ENCODE assay signal across 8 cellular contexts in the genomic region with DNA sequence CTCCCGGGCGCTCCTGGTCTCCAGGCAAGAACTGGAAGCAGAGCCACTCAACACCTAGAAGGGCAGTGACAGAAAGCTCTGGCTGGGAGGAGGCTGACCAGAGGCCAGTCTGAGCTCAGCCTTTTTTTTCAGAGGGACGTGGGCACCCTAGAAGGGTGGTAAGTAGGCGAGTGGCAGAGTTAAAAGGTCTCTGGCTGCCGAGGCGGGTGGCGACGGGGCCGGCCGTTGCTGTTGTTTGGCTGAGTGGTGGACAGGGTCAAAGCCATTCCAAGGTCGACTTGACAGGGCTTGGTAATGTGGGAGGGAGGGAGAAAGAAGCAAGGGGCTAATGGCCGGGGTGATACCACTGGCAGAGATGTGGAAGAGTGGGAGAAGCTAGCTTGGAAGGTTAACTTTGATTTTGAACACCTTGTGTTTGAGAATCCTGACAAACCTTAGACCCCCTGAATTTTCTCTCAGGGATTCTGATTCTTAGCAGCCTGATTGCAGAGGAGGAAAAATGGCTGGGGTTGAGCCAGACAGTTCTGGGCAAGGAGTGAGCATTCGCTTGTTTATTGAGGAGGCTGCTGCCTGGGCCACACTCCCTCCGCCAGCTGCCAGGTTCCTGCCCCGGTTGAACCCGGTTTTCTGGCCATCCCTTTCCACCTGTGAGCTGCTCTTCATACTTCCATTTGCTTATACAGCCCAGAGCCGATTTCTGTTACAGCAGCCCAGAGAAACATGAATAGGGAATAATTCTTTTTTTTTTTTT. TPM values are rescaled to one million over a fixed set of nuclear protein-coding genes. Genes with fewer than 3 reads are reported as not detected.
DNase-seq lines count a peak whose midpoint lies in the region; ATAC-seq and TF ChIP-seq lines count a peak whose summit lies in the region.

No MANE protein-coding gene starts in this region.

- peak overlapping the region; percentile 57 for H3K4me3 ChIP-seq in CD8-positive, alpha-beta T cell (ENCODE audit: low read depth, low read length)
- H3K4me3 ChIP-seq in OCI-LY7 (ENCODE audit: low read depth, low read length, poor library complexity, severe bottlenecking) (peak overlapping the region; percentile 66), epithelial cell of esophagus (ENCODE audit: low read length) (peak overlapping the region; percentile 66), neural cell (ENCODE audit: low read length) (peak overlapping the region; percentile 70)

- peak overlapping the region; percentile 46; the same call in 1 of the 2 replicates for H2AFZ ChIP-seq in OCI-LY7 (ENCODE audit: low read length)
- peak overlapping the region; percentile 8 for H2AFZ ChIP-seq in neural cell (ENCODE audit: low read depth, low read length)

- no peak overlapping the region for H3K27ac ChIP-seq in CD8-positive, alpha-beta T cell (ENCODE audit: low read depth, low read length)
- H3K27ac ChIP-seq in OCI-LY7 (ENCODE audit: low read depth, low read length, poor library complexity, severe bottlenecking) (no peak overlapping the region), neural cell (ENCODE audit: low read length) (peak overlapping the region; percentile 74)

- DNase-seq in CD8-positive, alpha-beta T cell: peak in 1 of 7 experiments; percentile 17
- DNase-seq in OCI-LY7 (ENCODE audit: low spot score) (no peak), epithelial cell of esophagus (ENCODE audit: low read depth) (no peak), NCI-H2081 treated with DMSO at 0.1 percent for 48 hours (lab: John Stamatoyannopoulos, UW) (no peak), A172 (ENCODE audit: low spot score) (no peak)
- no peak for DNase-seq in effector CD8-positive, alpha-beta T cell (lab: John Stamatoyannopoulos, UW)

- no peaks in the 10 kb centered on the region for H3K9me3 ChIP-seq in CD8-positive, alpha-beta T cell (ENCODE audit: low read length)
- no peaks in the 10 kb centered on the region for H3K9me3 ChIP-seq in OCI-LY7 (ENCODE audit: low read length)
- H3K9me3 ChIP-seq in neural cell (ENCODE audit: low read length): no peaks in the 10 kb centered on the region

- CTCF ChIA-PET in CD8-positive, alpha-beta T cell (lab: Charles Lee): interaction anchor here (0.6 to 4.4 kb wide), 18 partner anchors 9 to 320 kb away, joined by 3 to 35 read pairs (median 4); a partner anchor contains a TSS
- CTCF ChIA-PET in OCI-LY7 (lab: Charles Lee; ENCODE audit: unreplicated experiment): interaction anchor here (0.7 to 0.9 kb wide), 3 partner anchors 12 to 22 kb away, joined by 3 to 5 read pairs (median 3); no protein-coding TSS in a partner anchor

- peak overlapping the region; percentile 74 for H3K9ac ChIP-seq in neural cell (ENCODE audit: low read length)

- intact Hi-C loops in CD8-positive, alpha-beta T cell (cut with DNase I, micrococcal nuclease): loop anchor here (1.0 to 2.0 kb wide), 7 partner anchors 19 to 65 kb away; a partner anchor contains a TSS
- intact Hi-C loops in OCI-LY7 (cut with micrococcal nuclease; ENCODE audit: unreplicated experiment): loop anchor here (2.0 kb wide), 1 partner anchor 37 kb away; no protein-coding TSS in a partner anchor

- TF ChIP-seq CTCF in CD8-positive, alpha-beta T cell (IDR thresholded peaks at IDR 0.05): no peak
- no peak for TF ChIP-seq CTCF in OCI-LY7 (conservative IDR thresholded peaks at IDR 0.05; ENCODE audit: low read length)
- no peak for TF ChIP-seq CTCF in epithelial cell of esophagus (IDR thresholded peaks at IDR 0.05; ENCODE audit: insufficient read depth, low read depth, low read length, missing control alignments)
- no peak for TF ChIP-seq CTCF in neural cell (IDR thresholded peaks at IDR 0.05; ENCODE audit: poor library complexity, severe bottlenecking)

- peak overlapping the region; percentile 94 for H3K4me3 Mint-ChIP-seq in CD8-positive, alpha-beta T cell

- POLR2A ChIA-PET in CD8-positive, alpha-beta T cell (lab: Charles Lee): interaction anchor here (0.7 to 2.6 kb wide), 13 partner anchors 15 to 83 kb away, joined by 3 to 19 read pairs (median 7); a partner anchor contains a TSS
- POLR2A ChIA-PET in OCI-LY7 (lab: Charles Lee): interaction anchor here (0.6 to 1.0 kb wide), 3 partner anchors 24 to 207 kb away, joined by 3 to 10 read pairs (median 5); no protein-coding TSS in a partner anchor

- H3K79me2 ChIP-seq in OCI-LY7 (ENCODE audit: insufficient read depth, low read depth, low read length) (no peaks in the 10 kb centered on the region), neural cell (replicated peaks; ENCODE audit: insufficient read depth, low read length) (no peaks in the 10 kb centered on the region)

- TF ChIP-seq EP300 in neural cell (conservative IDR thresholded peaks at IDR 0.05; ENCODE audit: poor library complexity, severe bottlenecking): no peak

- H3K9me2 ChIP-seq in OCI-LY7 (ENCODE audit: insufficient read depth, low read length) (no peaks in the 10 kb centered on the region), neural cell (ENCODE audit: insufficient read depth, low read length) (no peaks in the 10 kb centered on the region)

- H3K4me2 ChIP-seq in OCI-LY7 (ENCODE audit: low read length) (peak overlapping the region; percentile 87), neural cell (ENCODE audit: low read length) (peak overlapping the region; percentile 72)

- H3K36me3 ChIP-seq in CD8-positive, alpha-beta T cell (ENCODE audit: insufficient read depth, low read length): no peaks in the 10 kb centered on the region
- H3K36me3 ChIP-seq in OCI-LY7 (ENCODE audit: insufficient read depth, low read length) (peaks cover 13% of the 10 kb centered on the region), neural cell (ENCODE audit: insufficient read depth, low read length) (peaks cover 4% of the 10 kb centered on the region)

- peaks cover 10% of the 10 kb centered on the region for H3K4me1 ChIP-seq in CD8-positive, alpha-beta T cell (ENCODE audit: insufficient read depth, low read length)
- peaks cover 5% of the 10 kb centered on the region for H3K4me1 ChIP-seq in OCI-LY7 (ENCODE audit: insufficient read depth, low read length, poor library complexity, severe bottlenecking)

- no peaks in the 10 kb centered on the region for H3K9me3 Mint-ChIP-seq in CD8-positive, alpha-beta T cell

- H3K36me3 Mint-ChIP-seq in CD8-positive, alpha-beta T cell: peaks cover 6% of the 10 kb centered on the region

- H3K27me3 ChIP-seq in CD8-positive, alpha-beta T cell (ENCODE audit: insufficient read depth, low read length): no peaks in the 10 kb centered on the region
- H3K27me3 ChIP-seq in neural cell (ENCODE audit: insufficient read depth, low read depth, low read length): no peaks in the 10 kb centered on the region

- no TSS peak for BruUV-seq in OCI-LY7 (replicated peaks; lab: Mats Ljungman, UMichigan)

- TF ChIP-seq RAD21 in neural cell (conservative IDR thresholded peaks at IDR 0.05): no peak

- H3F3A ChIP-seq in neural cell (ENCODE audit: insufficient read depth, low read length, poor library complexity, severe bottlenecking): no peaks in the 10 kb centered on the region

- no peaks in the 10 kb centered on the region for H4K20me1 ChIP-seq in OCI-LY7 (ENCODE audit: insufficient read depth, low read length)
- H4K20me1 ChIP-seq in neural cell (ENCODE audit: insufficient read depth): no peaks in the 10 kb centered on the region

- peak overlapping the region; percentile 10 for H3K27ac Mint-ChIP-seq in CD8-positive, alpha-beta T cell

- H3K4me1 Mint-ChIP-seq in CD8-positive, alpha-beta T cell (ENCODE audit: low read depth): peaks cover 20% of the 10 kb centered on the region

- no peaks in the 10 kb centered on the region for H3K27me3 Mint-ChIP-seq in CD8-positive, alpha-beta T cell (ENCODE audit: low read depth)

- ATAC-seq in CD8-positive, alpha-beta T cell: no peak
- no peak for ATAC-seq in GM19455 (IDR thresholded peaks at IDR 0.05; ENCODE audit: unreplicated experiment)

TF ChIP-seq in neural cell, 6 proteins besides CTCF, POLR2A, EP300 and RAD21 (continues in another document):
- TF ChIP-seq SMC3 (conservative IDR thresholded peaks at IDR 0.05; ENCODE audit: poor library complexity) (no peak), MXI1 (conservative IDR thresholded peaks at IDR 0.05; ENCODE audit: poor library complexity, severe bottlenecking) (no peak), EZH2 (IDR thresholded peaks at IDR 0.05; ENCODE audit: borderline replicate concordance, insufficient read depth, low read length, poor library complexity, severe bottlenecking) (no peak), POLR2AphosphoS5 (IDR thresholded peaks at IDR 0.05) (no peak), TAF1 (IDR thresholded peaks at IDR 0.05; ENCODE audit: low read depth) (no peak)

RNA-seq across cellular contexts. Expression of a gene that starts 0.9 kb away (rescaled TPM):
- total RNA-seq in CD8-positive, alpha-beta T cell: not detected
- not detected in 2 replicates for total RNA-seq in OCI-LY7 (2014; rRNA removed; shearing (Covaris generic))
- total RNA-seq in OCI-LY7 (2022): not detected in 2 replicates
- not detected in 2 replicates for polyA plus RNA-seq in neural cell
- not detected in 2 replicates for polyA minus RNA-seq in neural cell
- 2.5 TPM in 1 of 2 replicates, not detected in the other for total RNA-seq in A172 (2014; rRNA removed; shearing (Covaris generic))

RNA-seq across cellular contexts. Expression of a gene that starts 14.6 kb away (rescaled TPM):
- total RNA-seq in CD8-positive, alpha-beta T cell: 10 to 100 TPM; 42.4 to 46.0 TPM
- 92.6 and 101 TPM in 2 replicates for total RNA-seq in OCI-LY7 (2014; rRNA removed; shearing (Covaris generic))
- total RNA-seq in OCI-LY7 (2022): 138 and 162 TPM in 2 replicates
- polyA plus RNA-seq in neural cell: 72.4 and 75.1 TPM in 2 replicates
- polyA minus RNA-seq in neural cell: 14.6 and 17.9 TPM in 2 replicates
- total RNA-seq in A172 (2014; rRNA removed; shearing (Covaris generic)): 6.4 and 13.8 TPM in 2 replicates

RNA-seq across cellular contexts. Expression of a gene that starts 17.9 kb away (rescaled TPM):
- total RNA-seq in CD8-positive, alpha-beta T cell: 1 to 10 TPM; 2.1 to 2.3 TPM
- 0.08 and 0.25 TPM in 2 replicates for total RNA-seq in OCI-LY7 (2014; rRNA removed; shearing (Covaris generic))
- 0.31 and 0.46 TPM in 2 replicates for total RNA-seq in OCI-LY7 (2022)
- polyA plus RNA-seq in neural cell: not detected in 2 replicates
- polyA minus RNA-seq in neural cell: not detected in 2 replicates
- 0.17 TPM in 1 of 2 replicates, not detected in the other for total RNA-seq in A172 (2014; rRNA removed; shearing (Covaris generic))

RNA-seq across cellular contexts. Expression of a gene that starts 19.1 kb away (rescaled TPM):
- 100 to 1,000 TPM; 112 to 115 TPM for total RNA-seq in CD8-positive, alpha-beta T cell
- 83.8 and 85.8 TPM in 2 replicates for total RNA-seq in OCI-LY7 (2014; rRNA removed; shearing (Covaris generic))
- 100 and 110 TPM in 2 replicates for total RNA-seq in OCI-LY7 (2022)
- polyA plus RNA-seq in neural cell: 170 and 173 TPM in 2 replicates
- 43.5 and 47.5 TPM in 2 replicates for polyA minus RNA-seq in neural cell
- total RNA-seq in A172 (2014; rRNA removed; shearing (Covaris generic)): 27.9 and 30.7 TPM in 2 replicates

RNA-seq across cellular contexts. Expression of a gene that starts 33.8 kb away (rescaled TPM):
- total RNA-seq in CD8-positive, alpha-beta T cell: 1 to 10 TPM; 3.4 to 4.7 TPM
- 3.9 and 6.3 TPM in 2 replicates for total RNA-seq in OCI-LY7 (2014; rRNA removed; shearing (Covaris generic))
- 3.8 and 4.0 TPM in 2 replicates for total RNA-seq in OCI-LY7 (2022)
- 0.54 and 0.87 TPM in 2 replicates for polyA plus RNA-seq in neural cell
- 0.49 TPM in 1 of 2 replicates, not detected in the other for polyA minus RNA-seq in neural cell
- total RNA-seq in A172 (2014; rRNA removed; shearing (Covaris generic)): 0.10 and 0.31 TPM in 2 replicates
